25 cellular contexts compared by ENCODE assay signal in the genomic region with DNA sequence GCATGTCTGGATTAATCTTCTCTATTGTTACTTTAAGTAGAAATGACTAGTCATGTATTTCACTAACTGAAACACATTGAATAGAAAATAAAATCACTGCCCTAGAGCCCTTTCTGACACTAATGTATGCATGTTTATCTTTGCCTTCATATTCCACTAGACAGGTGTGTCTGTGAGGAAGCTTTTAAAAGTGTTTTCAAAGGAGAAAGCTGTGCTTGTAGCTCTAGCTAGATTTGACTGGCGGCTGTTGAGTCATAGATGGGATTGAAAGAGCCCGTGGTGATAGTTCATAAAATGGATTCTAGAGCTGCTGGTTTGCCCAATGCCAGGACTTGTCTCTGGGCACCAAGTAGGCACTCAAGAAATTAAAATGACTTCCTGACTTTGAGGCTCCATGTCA.
DNase-seq lines count a peak whose midpoint lies in the region; ATAC-seq, FAIRE-seq and TF ChIP-seq lines count a peak whose summit lies in the region.
"Had no signal": no experiment of that assay in that cellular context is flagged by ENCODE, and none has a peak within 500 bp of the region (broad histone marks: within the 10 kb centered on the region; RNA-seq: fewer than 3 reads in every experiment).

No MANE protein-coding gene starts in this region.

- no peaks in the 10 kb centered on the region for H3K9me3 ChIP-seq in keratinocyte (ENCODE audit: control insufficient read depth, low read depth, low read length)
- H3K9me3 ChIP-seq in mucosa of descending colon: no peaks in the 10 kb centered on the region
- H3K9me3 ChIP-seq in osteoblast (ENCODE audit: low read depth, low read length): no peaks in the 10 kb centered on the region
- H3K9me3 ChIP-seq: A549, BE2C had no signal

- no peaks in the 10 kb centered on the region for H3K36me3 ChIP-seq in keratinocyte (ENCODE audit: control insufficient read depth in 2 of 2, extremely low read depth in 1 of 2, insufficient read depth in 2 of 2, low read length in 2 of 2)
- no peaks in the 10 kb centered on the region for H3K36me3 ChIP-seq in mucosa of descending colon (ENCODE audit: low read depth)
- no peaks in the 10 kb centered on the region for H3K36me3 ChIP-seq in osteoblast (ENCODE audit: insufficient read depth, low read length)
- H3K36me3 ChIP-seq: BE2C, BLaER1 had no signal

- H3K4me3 ChIP-seq in keratinocyte (ENCODE audit: control insufficient read depth in 2 of 3, extremely low read depth in 1 of 3, insufficient read depth in 2 of 3, low read depth in 1 of 3, low read length in 3 of 3) (no peak overlapping the region), mucosa of descending colon (no peak overlapping the region), osteoblast (ENCODE audit: insufficient read depth, low read length) (no peak overlapping the region)
- H3K4me3 ChIP-seq: A549, BLaER1 had no signal

- no peak for DNase-seq in keratinocyte (ENCODE audit: low read depth, low spot score)
- DNase-seq in mucosa of descending colon: no peak
- DNase-seq in putamen (ENCODE audit: low spot score): peak; percentile 31
- DNase-seq in stimulated activated CD4-positive, alpha-beta T cell treated with anti-CD3 and anti-CD28 coated beads, Interleukin-2, amount 100 ng/mL, for 48 hours: no peak
- DNase-seq in osteoblast (ENCODE audit: insufficient read length, low spot score, missing footprints): no peak
- no peak for DNase-seq in DMS79 (lab: John Stamatoyannopoulos, UW)
- DNase-seq: AML-193; BE2C; C1 segment of cervical spinal cord; CD4-positive, alpha-beta memory T cell; CD4-positive, CD25-positive, alpha-beta regulatory T cell; CD8-positive, alpha-beta memory T cell; COR-L47; DMS 273 treated with DMSO at 0.1 percent for 48 hours; DMS153; DMS53; DMS79 treated with DMSO at 0.1 percent for 48 hours; GF-D8 had no signal

- peak; percentile 93 for ATAC-seq in esophagus mucosa
- peak; percentile 60 for ATAC-seq in mucosa of descending colon
- ATAC-seq: A549 had no signal

- TF ChIP-seq CTCF in keratinocyte (optimal IDR thresholded peaks at IDR 0.05 in 1 of 3, IDR thresholded peaks at IDR 0.05 in 1 of 3, conservative IDR thresholded peaks at IDR 0.05 in 1 of 3; ENCODE audit: extremely low read depth in 1 of 3, insufficient read depth in 2 of 3, low read length in 3 of 3): no peak
- no peak for TF ChIP-seq CTCF in mucosa of descending colon (IDR thresholded peaks at IDR 0.05)
- no peak for TF ChIP-seq CTCF in osteoblast (IDR thresholded peaks at IDR 0.05; ENCODE audit: extremely low read depth, low read depth, low read length)

- H3K9me1 ChIP-seq in keratinocyte (ENCODE audit: control insufficient read depth, extremely low read depth, insufficient read depth, low read length): no peaks in the 10 kb centered on the region

- dilution Hi-C loops in keratinocyte (cut with MboI; ENCODE audit: extremely low pct_ligation_motif_present, low sequenced_read_pairs): loop anchor here (25.0 kb wide), 2 partner anchors 110 to 935 kb away; no protein-coding TSS in a partner anchor

- H4K20me1 ChIP-seq in keratinocyte (ENCODE audit: control insufficient read depth, extremely low read depth, insufficient read depth, low read length) (no peaks in the 10 kb centered on the region), osteoblast (ENCODE audit: insufficient read depth, low read length) (no peaks in the 10 kb centered on the region)
- H4K20me1 ChIP-seq: BLaER1 had no signal

- no peak overlapping the region for H3K4me2 ChIP-seq in keratinocyte (ENCODE audit: control insufficient read depth, extremely low read depth, insufficient read depth, low read depth, low read length)
- no peak overlapping the region for H3K4me2 ChIP-seq in osteoblast (ENCODE audit: insufficient read depth, low read length)
- H3K4me2 ChIP-seq: A549, BLaER1 had no signal

- FAIRE-seq in keratinocyte (lab: Jason Lieb, UNC): peak; percentile 13
- FAIRE-seq: G401.6, GM12891, GM19239 had no signal

- H3K27ac ChIP-seq in keratinocyte (ENCODE audit: control insufficient read depth, insufficient read depth, low read length) (no peak overlapping the region), osteoblast (ENCODE audit: low read depth, low read length) (no peak overlapping the region)
- H3K27ac ChIP-seq: 22Rv1, A549, BLaER1 had no signal

- H3K27me3 ChIP-seq in keratinocyte (ENCODE audit: control insufficient read depth, extremely low read depth, insufficient read depth, low read length) (no peaks in the 10 kb centered on the region), osteoblast (ENCODE audit: insufficient read depth, low read length) (no peaks in the 10 kb centered on the region)
- H3K27me3 ChIP-seq: BE2C, BLaER1 had no signal

- no peak overlapping the region for H2AFZ ChIP-seq in keratinocyte (ENCODE audit: control insufficient read depth, low read length)
- H2AFZ ChIP-seq in osteoblast (ENCODE audit: low read length): no peak overlapping the region

- H3K79me2 ChIP-seq in keratinocyte (ENCODE audit: control insufficient read depth, insufficient read depth, low read length): no peaks in the 10 kb centered on the region
- no peaks in the 10 kb centered on the region for H3K79me2 ChIP-seq in osteoblast (ENCODE audit: insufficient read depth, low read length)

- intact Hi-C loops in mucosa of descending colon (cut with DNase I, micrococcal nuclease): no loop called here

- H3K4me1 ChIP-seq in keratinocyte (ENCODE audit: control insufficient read depth, extremely low read depth, insufficient read depth, low read length) (peaks cover 25% of the 10 kb centered on the region), mucosa of descending colon (ENCODE audit: low read depth) (no peaks in the 10 kb centered on the region), osteoblast (ENCODE audit: insufficient read depth, low read length) (no peaks in the 10 kb centered on the region)
- H3K4me1 ChIP-seq: A549, BE2C, BLaER1 had no signal

- no peak overlapping the region for H3K9ac ChIP-seq in keratinocyte (ENCODE audit: control insufficient read depth, extremely low read depth, insufficient read depth, low read length)
- H3K9ac ChIP-seq: BLaER1 had no signal
